ENCODE assay signal across 23 cellular contexts in genomic region chr3:135531996-135532395, GRCh38.
DNase-seq lines count a peak whose midpoint lies in the region; ATAC-seq and TF ChIP-seq lines count a peak whose summit lies in the region.
"Had no signal": no experiment of that assay in that cellular context is flagged by ENCODE, and none has a peak within 500 bp of the region (broad histone marks: within the 10 kb centered on the region; RNA-seq: fewer than 3 reads in every experiment).

No MANE protein-coding gene starts in this region.

- TF ChIP-seq CTCF in esophagus muscularis mucosa (IDR thresholded peaks at IDR 0.05): no peak

- DNase-seq in DMS53 treated with DMSO at 0.1 percent for 48 hours (lab: John Stamatoyannopoulos, UW; ENCODE audit: unreplicated experiment) (peak; percentile 67), NCI-H146 (lab: John Stamatoyannopoulos, UW) (peak; percentile 100), NCI-H2196 treated with DMSO at 0.1 percent for 48 hours (lab: John Stamatoyannopoulos, UW; ENCODE audit: unreplicated experiment) (peak; percentile 12), esophagus muscularis mucosa (ENCODE audit: extremely low spot score) (peak; percentile 12), activated T-cell treated with anti-CD3 and anti-CD28 coated beads for 4 hours (no peak), putamen (ENCODE audit: low spot score) (no peak)
- DNase-seq: activated CD4-positive, alpha-beta T cell treated with anti-CD3 and anti-CD28 coated beads, Interleukin-2, amount 50 U/mL, for 1 hour; activated naive CD8-positive, alpha-beta T cell treated with anti-CD3 and anti-CD28 coated beads for 36 hours; effector CD8-positive, alpha-beta T cell; erythroblast; foreskin keratinocyte; GDM1; NCI-H1694; nephron progenitor cell; substantia nigra; uterus had no signal

- no peaks in the 10 kb centered on the region for H3K36me3 ChIP-seq in esophagus muscularis mucosa
- H3K36me3 ChIP-seq: HAP-1, Peyer's patch, SJSA1, uterus had no signal

- no peak overlapping the region for H3K27ac ChIP-seq in esophagus muscularis mucosa (replicated peaks in 1 of 4)
- H3K27ac ChIP-seq: C4-2B, foreskin keratinocyte, Peyer's patch, SJSA1, uterus had no signal

- H3K9me3 ChIP-seq in esophagus muscularis mucosa: peaks cover 0 to 5% (median 0%) of the 10 kb centered on the region in 4 donors
- H3K9me3 ChIP-seq: HAP-1, Peyer's patch, SJSA1, uterus had no signal

- WGBS in esophagus muscularis mucosa: 58% methylated on average over 3 of the region's 3 CpGs

- H3K27me3 ChIP-seq in esophagus muscularis mucosa: no peaks in the 10 kb centered on the region
- H3K27me3 ChIP-seq: foreskin keratinocyte, Peyer's patch, uterus had no signal

- no peak for TF ChIP-seq POLR2A in esophagus muscularis mucosa (IDR thresholded peaks at IDR 0.05; ENCODE audit: low read depth)

- ATAC-seq in GM18517 (IDR thresholded peaks at IDR 0.05; ENCODE audit: unreplicated experiment) (no peak), GM19324 (IDR thresholded peaks at IDR 0.05; ENCODE audit: low FRiP score, unreplicated experiment) (no peak)
- ATAC-seq: foreskin keratinocyte, sciatic nerve had no signal

- TF ChIP-seq EP300 in esophagus muscularis mucosa (IDR thresholded peaks at IDR 0.05): no peak

- intact Hi-C loops in esophagus muscularis mucosa (cut with DNase I): no loop called here

- no peak overlapping the region for H3K4me3 ChIP-seq in esophagus muscularis mucosa
- H3K4me3 ChIP-seq: HAP-1, Peyer's patch, SJSA1, uterus had no signal

- no peaks in the 10 kb centered on the region for H3K4me1 ChIP-seq in esophagus muscularis mucosa
- H3K4me1 ChIP-seq: foreskin keratinocyte, HAP-1, Peyer's patch, SJSA1, uterus had no signal

Comparison
In these comparisons a context has a peak if more than half of its experiments do, and no peak if none do; other contexts are left out.
1. DNase-seq: peak in DMS53 treated with DMSO at 0.1 percent for 48 hours (single experiment), NCI-H146 (single experiment), NCI-H2196 treated with DMSO at 0.1 percent for 48 hours (single experiment) and esophagus muscularis mucosa (single experiment); none in activated T-cell treated with anti-CD3 and anti-CD28 coated beads for 4 hours (single experiment) and putamen (single experiment).